ENCODE assay signal across 11 cellular contexts in the genomic region with DNA sequence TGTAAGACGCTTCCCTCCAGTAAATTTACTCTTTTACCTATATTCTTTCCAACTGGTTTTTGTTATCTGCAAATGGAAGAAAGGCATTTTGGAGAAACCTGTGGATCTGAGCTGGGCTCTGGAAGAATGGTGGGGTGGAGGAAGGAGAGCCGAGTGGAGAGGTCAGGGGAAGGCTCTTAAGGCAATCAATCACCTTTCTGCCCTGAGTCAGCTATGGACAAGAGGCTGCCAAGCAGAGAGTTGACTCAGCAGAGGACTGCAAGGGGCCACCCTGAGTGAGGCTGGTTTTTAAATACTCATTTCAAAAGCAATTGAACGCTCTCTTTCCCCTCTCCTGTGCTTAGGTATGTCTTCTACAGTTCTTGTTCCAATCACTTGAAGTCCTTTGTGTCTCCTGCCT.
DNase-seq lines count a peak whose midpoint lies in the region; ATAC-seq, FAIRE-seq and TF ChIP-seq lines count a peak whose summit lies in the region.
"Had no signal": no experiment of that assay in that cellular context is flagged by ENCODE, and none has a peak within 500 bp of the region (broad histone marks: within the 10 kb centered on the region; RNA-seq: fewer than 3 reads in every experiment).

No MANE protein-coding gene starts in this region.

- TF ChIP-seq CTCF in GM12878 (IDR thresholded peaks at IDR 0.05 in 2 of 3, conservative IDR thresholded peaks at IDR 0.05 in 1 of 3; ENCODE audit: control insufficient read depth in 2 of 3, extremely low read depth in 1 of 3, insufficient read depth in 1 of 3, low read depth in 3 of 3, low read length in 3 of 3) (no peak), omental fat pad (IDR thresholded peaks at IDR 0.05) (no peak), BE2C (IDR thresholded peaks at IDR 0.05; ENCODE audit: low read depth, low read length) (no peak)
- TF ChIP-seq CTCF in CD8-positive, alpha-beta T cell (IDR thresholded peaks at IDR 0.05) = no peak

- POLR2A ChIA-PET in GM12878 (lab: Charles Lee) = no interaction called here
- POLR2A ChIA-PET in CD8-positive, alpha-beta T cell (lab: Charles Lee) = no interaction called here

- TF ChIP-seq POLR2A in GM12878 (IDR thresholded peaks at IDR 0.05; ENCODE audit: low read depth, low read length) (no peak), GM12891 (IDR thresholded peaks at IDR 0.05; ENCODE audit: low read depth, low read length) (no peak)

- peaks cover 12% of the 10 kb centered on the region for H3K27me3 Mint-ChIP-seq in CD8-positive, alpha-beta T cell (ENCODE audit: low read depth)

- no peak overlapping the region for H3K4me2 ChIP-seq in GM12878 (ENCODE audit: control insufficient read depth, insufficient read depth)

- no peaks in the 10 kb centered on the region for H4K20me1 ChIP-seq in GM12878 (ENCODE audit: control insufficient read depth, insufficient read depth)

- no peak for TF ChIP-seq RAD21 in GM12878 (IDR thresholded peaks at IDR 0.05; ENCODE audit: insufficient read depth, low read depth, low read length)

- no TSS peak for BruUV-seq in GM12878 (replicated peaks; lab: Mats Ljungman, UMichigan)

- H3K27me3 ChIP-seq in GM12878 (replicated peaks in 1 of 2; ENCODE audit: control insufficient read depth in 2 of 2, insufficient read depth in 2 of 2, low read length in 1 of 2) (no peaks in the 10 kb centered on the region; a peak in 1 of 4 replicates), BE2C (no peaks in the 10 kb centered on the region)
- no peaks in the 10 kb centered on the region for H3K27me3 ChIP-seq in CD8-positive, alpha-beta T cell (ENCODE audit: insufficient read depth, low read length)

- FAIRE-seq in GM12878 (lab: Jason Lieb, UNC) = no peak
- FAIRE-seq in GM12891 (lab: Jason Lieb, UNC) = no peak

- no peak for TF ChIP-seq EP300 in GM12878 (IDR thresholded peaks at IDR 0.05; ENCODE audit: borderline replicate concordance in 1 of 2, control insufficient read depth in 1 of 2, low read depth in 2 of 2, low read length in 2 of 2)

- no peaks in the 10 kb centered on the region for H3K36me3 Mint-ChIP-seq in CD8-positive, alpha-beta T cell

- no peaks in the 10 kb centered on the region for H3K4me1 Mint-ChIP-seq in CD8-positive, alpha-beta T cell (ENCODE audit: low read depth)

- no peak overlapping the region for H3K27ac Mint-ChIP-seq in CD8-positive, alpha-beta T cell

- SMC1A ChIA-PET in GM12878 (lab: Charles Lee; ENCODE audit: uncharacterized antibody, unreplicated experiment) = no interaction called here

- H3K4me3 Mint-ChIP-seq in CD8-positive, alpha-beta T cell = no peak overlapping the region

- intact Hi-C loops in GM12878 (cut with micrococcal nuclease; ENCODE audit: unreplicated experiment) = no loop called here
- intact Hi-C loops in CD8-positive, alpha-beta T cell (cut with DNase I, micrococcal nuclease) = no loop called here

- 37% methylated on average over 3 of the region's 3 CpGs for WGBS in GM12878 (ENCODE audit: insufficient coverage, insufficient replicate concordance, low lambda C conversion rate, missing lambda C conversion rate)

- no peak overlapping the region for H3K27ac ChIP-seq in GM12878 (ENCODE audit: control insufficient read depth, insufficient read depth)
- no peak overlapping the region for H3K27ac ChIP-seq in CD8-positive, alpha-beta T cell (ENCODE audit: low read depth, low read length)

- DNase-seq in GM12878 (ENCODE audit: low read depth, low spot score) (no peak), omental fat pad (ENCODE audit: low spot score) (no peak), SW480 (ENCODE audit: low spot score) (no peak), BE2C (no peak), GM12891 (ENCODE audit: insufficient read length, low spot score) (no peak)
- no peak for DNase-seq in CD8-positive, alpha-beta T cell
- DNase-seq: activated gamma-delta T cell treated with Interleukin-2 at 50 U/mL for 16 hours; MV-4-11; stimulated activated CD4-positive, alpha-beta T cell treated with anti-CD3 and anti-CD28 coated beads, Interleukin-4, amount 100 ng/mL, for 1 hour had no signal

- in situ Hi-C loops in GM12878 (cut with MboI) = no loop called here

- H3K9me3 ChIP-seq in GM12878 (replicated peaks; ENCODE audit: control insufficient read depth, insufficient read depth, low read length) (no peaks in the 10 kb centered on the region; the same call in 2 of the 3 replicates), BE2C (no peaks in the 10 kb centered on the region)
- no peaks in the 10 kb centered on the region for H3K9me3 ChIP-seq in CD8-positive, alpha-beta T cell (ENCODE audit: low read length)

- no peaks in the 10 kb centered on the region for H3K36me3 ChIP-seq in GM12878 (ENCODE audit: control insufficient read depth in 2 of 2, insufficient read depth in 2 of 2, low read length in 1 of 2)
- no peaks in the 10 kb centered on the region for H3K36me3 ChIP-seq in CD8-positive, alpha-beta T cell (ENCODE audit: insufficient read depth, low read length)
- H3K36me3 ChIP-seq in BE2C = no peaks in the 10 kb centered on the region

- no peaks in the 10 kb centered on the region for H3K79me2 ChIP-seq in GM12878 (ENCODE audit: control insufficient read depth, insufficient read depth, low read length)

- H3K4me3 ChIP-seq in GM12878 (no peak overlapping the region), BE2C (ENCODE audit: low read depth, low read length) (no peak overlapping the region)
- H3K4me3 ChIP-seq in CD8-positive, alpha-beta T cell (ENCODE audit: low read depth, low read length) = no peak overlapping the region

- CTCF ChIA-PET in GM12878 (lab: Yijun Ruan, JAX) = no interaction called here
- CTCF ChIA-PET in CD8-positive, alpha-beta T cell (lab: Charles Lee) = interaction anchor here (1.0 kb wide), 1 partner anchor 434 kb away, joined by 4 read pairs; no protein-coding TSS in a partner anchor

- H3K4me1 ChIP-seq in GM12878 (ENCODE audit: control insufficient read depth, insufficient read depth, low read length) (peaks cover 5% of the 10 kb centered on the region; the same call in 1 of the 2 replicates), BE2C (peaks cover 11% of the 10 kb centered on the region)
- no peaks in the 10 kb centered on the region for H3K4me1 ChIP-seq in CD8-positive, alpha-beta T cell (ENCODE audit: insufficient read depth, low read length)

- no peak overlapping the region for H2AFZ ChIP-seq in GM12878 (ENCODE audit: control insufficient read depth, low read depth, low read length)

- no peak overlapping the region for H3K9ac ChIP-seq in GM12878 (ENCODE audit: control insufficient read depth, insufficient read depth, low read length)

- ATAC-seq in GM18867 (IDR thresholded peaks at IDR 0.05; ENCODE audit: unreplicated experiment) (peak; percentile 63), HG02973 (IDR thresholded peaks at IDR 0.05; ENCODE audit: unreplicated experiment) (peak; percentile 53), GM12878 (peak; percentile 86), omental fat pad (ENCODE audit: low FRiP score) (peak; percentile 80)
- ATAC-seq in CD8-positive, alpha-beta T cell = no peak

- no peaks in the 10 kb centered on the region for H3K9me3 Mint-ChIP-seq in CD8-positive, alpha-beta T cell

- RAD21 ChIA-PET in GM12878 (lab: Charles Lee; ENCODE audit: unreplicated experiment) = no interaction called here

TF ChIP-seq in GM12878, 131 proteins besides CTCF, POLR2A, EP300 and RAD21 (continues in another document):
- TF ChIP-seq JUND (IDR thresholded peaks at IDR 0.05; ENCODE audit: low read depth, low read length) = no peak
- TF ChIP-seq JUNB (IDR thresholded peaks at IDR 0.05) = peak; percentile 63
- no peak for TF ChIP-seq ESRRA (IDR thresholded peaks at IDR 0.05; ENCODE audit: low read length)
- no peak for TF ChIP-seq NR2C2 (IDR thresholded peaks at IDR 0.05; ENCODE audit: borderline replicate concordance, control insufficient read depth, insufficient read length, low read depth)
- TF ChIP-seq, protein P1, sequence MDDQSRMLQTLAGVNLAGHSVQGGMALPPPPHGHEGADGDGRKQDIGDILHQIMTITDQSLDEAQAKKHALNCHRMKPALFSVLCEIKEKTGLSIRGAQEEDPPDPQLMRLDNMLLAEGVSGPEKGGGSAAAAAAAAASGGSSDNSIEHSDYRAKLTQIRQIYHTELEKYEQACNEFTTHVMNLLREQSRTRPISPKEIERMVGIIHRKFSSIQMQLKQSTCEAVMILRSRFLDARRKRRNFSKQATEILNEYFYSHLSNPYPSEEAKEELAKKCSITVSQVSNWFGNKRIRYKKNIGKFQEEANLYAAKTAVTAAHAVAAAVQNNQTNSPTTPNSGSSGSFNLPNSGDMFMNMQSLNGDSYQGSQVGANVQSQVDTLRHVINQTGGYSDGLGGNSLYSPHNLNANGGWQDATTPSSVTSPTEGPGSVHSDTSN (IDR thresholded peaks at IDR 0.05; ENCODE audit: insufficient replicate concordance, low read depth, low read length) = peak; percentile 62

TF ChIP-seq in GM12891, 5 proteins besides CTCF, POLR2A, EP300 and RAD21:
- TF ChIP-seq POU2F2 (IDR thresholded peaks at IDR 0.05; ENCODE audit: low read depth, low read length) (no peak), SPI1 (IDR thresholded peaks at IDR 0.05; ENCODE audit: low read depth, low read length) (no peak), POLR2AphosphoS5 (IDR thresholded peaks at IDR 0.05; ENCODE audit: low read depth, low read length) (no peak), TAF1 (IDR thresholded peaks at IDR 0.05; ENCODE audit: low read depth, low read length) (no peak), PAX5 (IDR thresholded peaks at IDR 0.05; ENCODE audit: insufficient read depth, low read length, severe bottlenecking) (no peak)
TF ChIP-seq in GM12891: peak in this region for 0.
